In the genomic region with DNA sequence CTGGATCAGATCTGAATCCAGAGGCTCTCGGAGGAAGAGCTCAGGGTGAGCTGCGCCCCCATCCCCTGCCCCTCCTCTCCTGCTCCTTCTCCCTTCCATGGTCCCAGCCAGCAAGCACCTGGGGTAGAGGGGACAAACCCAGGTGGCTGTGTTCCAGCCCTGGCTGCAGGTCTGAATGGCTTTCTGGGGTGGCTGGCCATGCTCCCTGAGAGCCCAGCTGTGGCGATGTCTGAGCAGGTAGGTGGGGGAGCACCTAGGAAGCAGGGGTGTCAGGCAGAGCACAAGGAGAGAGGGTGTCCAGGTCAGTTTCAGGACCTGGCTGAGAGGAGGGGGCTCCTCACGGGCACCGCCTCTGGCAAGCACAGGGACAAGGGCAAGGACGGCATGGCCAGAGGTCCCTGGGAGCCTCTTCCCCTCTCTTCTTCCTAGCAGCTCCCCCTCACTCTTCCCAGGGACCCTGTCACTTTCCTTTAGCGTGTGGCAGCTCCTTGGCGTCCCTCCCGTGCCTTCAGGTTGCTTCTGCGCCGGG, we compare ENCODE assay signal across 8 cellular contexts.
DNase-seq lines count a peak whose midpoint lies in the region; ATAC-seq and TF ChIP-seq lines count a peak whose summit lies in the region.

No MANE protein-coding gene starts in this region.

- H3K27ac ChIP-seq in SU-DHL-6 (ENCODE audit: low read depth, low read length): peak overlapping the region; percentile 100

- H3K27me3 ChIP-seq in GM06990 (replicated peaks; ENCODE audit: control insufficient read depth, insufficient read depth, low read length) (no peaks in the 10 kb centered on the region), SU-DHL-6 (ENCODE audit: low read length) (no peaks in the 10 kb centered on the region)

- no peak for ATAC-seq in HG03159 (IDR thresholded peaks at IDR 0.05; ENCODE audit: unreplicated experiment)

- peak overlapping the region; percentile 99 for H3K4me2 ChIP-seq in SU-DHL-6 (ENCODE audit: low read depth, low read length, poor library complexity, severe bottlenecking)

- H3K36me3 ChIP-seq in GM06990 (ENCODE audit: control insufficient read depth, insufficient read depth, low read length) (peaks cover 4% of the 10 kb centered on the region; the same call in 1 of the 2 replicates), SU-DHL-6 (ENCODE audit: low read length) (no peaks in the 10 kb centered on the region)

- H3F3A ChIP-seq in SU-DHL-6 (ENCODE audit: insufficient read depth): peaks cover 70% of the 10 kb centered on the region

- H2AFZ ChIP-seq in SU-DHL-6 (ENCODE audit: low read depth, low read length, severe bottlenecking): no peak overlapping the region

- H3K9me2 ChIP-seq in SU-DHL-6 (replicated peaks; ENCODE audit: insufficient read depth, low read length): no peaks in the 10 kb centered on the region

- H3K79me2 ChIP-seq in SU-DHL-6 (ENCODE audit: insufficient read depth, low read length): peaks cover 71% of the 10 kb centered on the region

- peak overlapping the region; percentile 98 for H3K9ac ChIP-seq in SU-DHL-6 (ENCODE audit: low read length)

- H3K4me3 ChIP-seq in GM06990 (replicated peaks; ENCODE audit: low read depth, low read length) (peak overlapping the region; percentile 90), SU-DHL-6 (ENCODE audit: insufficient read depth, low read length, poor library complexity, severe bottlenecking) (peak overlapping the region; percentile 67), fibroblast of the aortic adventitia (ENCODE audit: low read depth, low read length) (peak overlapping the region; percentile 61), retinal pigment epithelial cell (ENCODE audit: low read length) (peak overlapping the region; percentile 57)

- TF ChIP-seq CTCF in GM06990 (IDR thresholded peaks at IDR 0.05; ENCODE audit: insufficient read depth, low read length, poor library complexity, severe bottlenecking) (no peak), SU-DHL-6 (IDR thresholded peaks at IDR 0.05; ENCODE audit: insufficient read depth, low read length, poor library complexity, severe bottlenecking) (no peak), fibroblast of the aortic adventitia (IDR thresholded peaks at IDR 0.05; ENCODE audit: insufficient read depth, low read length) (no peak), retinal pigment epithelial cell (conservative IDR thresholded peaks at IDR 0.05; ENCODE audit: low read depth, low read length) (no peak)

- no peaks in the 10 kb centered on the region for H4K20me1 ChIP-seq in SU-DHL-6 (ENCODE audit: low read depth, low read length)

- DNase-seq in GM06990 (ENCODE audit: extremely low read depth, insufficient read length) (no peak), fibroblast of the aortic adventitia (ENCODE audit: low read depth) (no peak), retinal pigment epithelial cell (ENCODE audit: low read depth) (no peak), dedifferentiated amniotic fluid mesenchymal stem cell (ENCODE audit: extremely low spot score) (no peak), AG08396 (ENCODE audit: low spot score) (no peak), NCI-H2227 (lab: John Stamatoyannopoulos, UW; ENCODE audit: unreplicated experiment) (no peak)

- H3K9me3 ChIP-seq in SU-DHL-6 (ENCODE audit: insufficient read depth, low read length): no peaks in the 10 kb centered on the region
